ENCODE assay signal across 18 cellular contexts in genomic region chr14:95513261-95513660, GRCh38. TPM values are rescaled to one million over a fixed set of nuclear protein-coding genes. Genes with fewer than 3 reads are reported as not detected.
A peak's percentile ranks its signal among the peaks of the same experiment; 100 is the strongest.
DNase-seq lines count a peak whose midpoint lies in the region; ATAC-seq and TF ChIP-seq lines count a peak whose summit lies in the region.
"Had no signal": no experiment of that assay in that cellular context is flagged by ENCODE, and none has a peak within 500 bp of the region (broad histone marks: within the 10 kb centered on the region; RNA-seq: fewer than 3 reads in every experiment).

No MANE protein-coding gene starts in this region.

- peak overlapping the region; percentile 84 for H3K27ac Mint-ChIP-seq in CD4-positive, alpha-beta T cell
- H3K27ac Mint-ChIP-seq in activated B cell treated with CpG ODN at 0.5 μM for 24 hours, result peak overlapping the region; percentile 51
- H3K27ac Mint-ChIP-seq in naive thymus-derived CD4-positive, alpha-beta T cell, result peak overlapping the region in 6 of 9 donors; percentile 0 to 70 (median 15)
- H3K27ac Mint-ChIP-seq: activated T-cell treated with anti-CD3 and anti-CD28 coated beads, Interleukin-2, amount 50 U/mL, for 72 hours had no signal

- peak overlapping the region in 9 of 11 experiments; percentile 26 to 98 (median 84); a peak in 16 of 22 replicates for H3K27ac ChIP-seq in BLaER1 treated with 17β-estradiol and CSF1 and Interleukin-3, amounts not matched to agents 10 nM and 100 nM
- no peak overlapping the region for H3K27ac ChIP-seq in CD4-positive, alpha-beta T cell (ENCODE audit: low read depth, low read length)
- peak overlapping the region; percentile 31 for H3K27ac ChIP-seq in naive thymus-derived CD4-positive, alpha-beta T cell (ENCODE audit: low read depth, low read length)
- H3K27ac ChIP-seq: GM23248, parathyroid adenoma, SK-N-MC had no signal

- H3K4me3 ChIP-seq in BLaER1 treated with 17β-estradiol and CSF1 and Interleukin-3, amounts not matched to agents 10 nM and 100 nM, result peak overlapping the region in 8 of 10 experiments; percentile 39 to 84 (median 74); a peak in 15 of 20 replicates
- H3K4me3 ChIP-seq in naive thymus-derived CD4-positive, alpha-beta T cell (ENCODE audit: low read length), result no peak overlapping the region
- H3K4me3 ChIP-seq: GM23248, SK-N-MC had no signal

- no peaks in the 10 kb centered on the region for H3K9me3 Mint-ChIP-seq in CD4-positive, alpha-beta T cell
- H3K9me3 Mint-ChIP-seq in activated B cell treated with CpG ODN at 0.5 μM for 24 hours, result no peaks in the 10 kb centered on the region
- H3K9me3 Mint-ChIP-seq in naive thymus-derived CD4-positive, alpha-beta T cell, result peaks cover 0 to 1% (median 0%) of the 10 kb centered on the region in 11 donors
- H3K9me3 Mint-ChIP-seq: activated T-cell treated with anti-CD3 and anti-CD28 coated beads, Interleukin-2, amount 50 U/mL, for 72 hours had no signal

- peak overlapping the region; percentile 94 to 100 (median 100) for H3K4me2 ChIP-seq in BLaER1 treated with 17β-estradiol and CSF1 and Interleukin-3, amounts not matched to agents 10 nM and 100 nM

- peaks cover 0 to 46% (median 28%) of the 10 kb centered on the region in 11 experiments; a peak in 13 of 22 replicates for H3K36me3 ChIP-seq in BLaER1 treated with 17β-estradiol and CSF1 and Interleukin-3, amounts not matched to agents 10 nM and 100 nM
- peaks cover 0 to 14% (median 0%) of the 10 kb centered on the region in 3 experiments for H3K36me3 ChIP-seq in naive thymus-derived CD4-positive, alpha-beta T cell (ENCODE audit: control insufficient read depth in 2 of 3, insufficient read depth in 3 of 3, low read length in 3 of 3)

- DNase-seq in CD4-positive, alpha-beta T cell, result no peak
- DNase-seq in activated B cell treated with CpG ODN at 0.5 μM for 24 hours, result no peak
- no peak for DNase-seq in naive thymus-derived CD4-positive, alpha-beta T cell
- no peak for DNase-seq in DMS114 treated with DMSO at 0.1 percent for 48 hours (lab: John Stamatoyannopoulos, UW; ENCODE audit: unreplicated experiment)
- DNase-seq in RKO (ENCODE audit: low spot score), result no peak
- DNase-seq: activated CD4-positive, alpha-beta T cell treated with anti-CD3 and anti-CD28 coated beads, Interleukin-2, amount 50 U/mL, for 48 hours; activated T-cell treated with anti-CD3 and anti-CD28 coated beads, Interleukin-2, amount 50 U/mL, for 72 hours; amygdala; central memory CD4-positive, alpha-beta T cell; DMS153; GM23248; NCI-H82; stimulated activated CD4-positive, alpha-beta T cell treated with anti-CD3 and anti-CD28 coated beads, Interleukin-1b, Interleukin-23, amount 100 ng/mL, for 48 hours had no signal

- H3K9me3 ChIP-seq in BLaER1 treated with 17β-estradiol and CSF1 and Interleukin-3, amounts not matched to agents 10 nM and 100 nM (replicated peaks in 1 of 11), result no peaks in the 10 kb centered on the region
- no peaks in the 10 kb centered on the region for H3K9me3 ChIP-seq in CD4-positive, alpha-beta T cell (ENCODE audit: control insufficient read depth, low read length)
- no peaks in the 10 kb centered on the region for H3K9me3 ChIP-seq in naive thymus-derived CD4-positive, alpha-beta T cell (ENCODE audit: control insufficient read depth in 2 of 3, low read length in 3 of 3)

- H3K27me3 ChIP-seq in BLaER1 treated with 17β-estradiol and CSF1 and Interleukin-3, amounts not matched to agents 10 nM and 100 nM, result no peaks in the 10 kb centered on the region
- no peaks in the 10 kb centered on the region for H3K27me3 ChIP-seq in CD4-positive, alpha-beta T cell (ENCODE audit: control insufficient read depth, insufficient read depth, low read length)
- no peaks in the 10 kb centered on the region for H3K27me3 ChIP-seq in naive thymus-derived CD4-positive, alpha-beta T cell (ENCODE audit: control insufficient read depth in 2 of 2, insufficient read depth in 2 of 2, low read length in 2 of 2)

- H3K9ac ChIP-seq in BLaER1 treated with 17β-estradiol and CSF1 and Interleukin-3, amounts not matched to agents 10 nM and 100 nM, result peak overlapping the region in 9 of 11 experiments; percentile 18 to 92 (median 87); a peak in 17 of 22 replicates
- H3K9ac ChIP-seq: GM23248, parathyroid adenoma had no signal

- H3K4me3 Mint-ChIP-seq in CD4-positive, alpha-beta T cell, result peak overlapping the region; percentile 49
- peak overlapping the region; percentile 37 for H3K4me3 Mint-ChIP-seq in activated B cell treated with CpG ODN at 0.5 μM for 24 hours
- H3K4me3 Mint-ChIP-seq in naive thymus-derived CD4-positive, alpha-beta T cell, result peak overlapping the region in 8 of 10 donors; percentile 1 to 16 (median 8)

- H3K4me1 ChIP-seq in BLaER1 treated with 17β-estradiol and CSF1 and Interleukin-3, amounts not matched to agents 10 nM and 100 nM, result peaks cover 77 to 92% (median 88%) of the 10 kb centered on the region in 10 experiments
- peaks cover 35 to 38% of the 10 kb centered on the region in 2 donors for H3K4me1 ChIP-seq in naive thymus-derived CD4-positive, alpha-beta T cell (ENCODE audit: control insufficient read depth in 2 of 2, insufficient read depth in 2 of 2, low read length in 2 of 2)

- TF ChIP-seq CTCF in CD4-positive, alpha-beta T cell (IDR thresholded peaks at IDR 0.05), result no peak
- no peak for TF ChIP-seq CTCF in activated B cell treated with CpG ODN at 0.5 μM for 24 hours (IDR thresholded peaks at IDR 0.05)

- H3K36me3 Mint-ChIP-seq in CD4-positive, alpha-beta T cell (ENCODE audit: low read depth), result peaks cover 24% of the 10 kb centered on the region
- peaks cover 47% of the 10 kb centered on the region for H3K36me3 Mint-ChIP-seq in activated B cell treated with CpG ODN at 0.5 μM for 24 hours (ENCODE audit: low read depth)
- peaks cover 6 to 14% (median 12%) of the 10 kb centered on the region in 5 donors for H3K36me3 Mint-ChIP-seq in naive thymus-derived CD4-positive, alpha-beta T cell

- no peaks in the 10 kb centered on the region for H3K27me3 Mint-ChIP-seq in CD4-positive, alpha-beta T cell
- no peaks in the 10 kb centered on the region for H3K27me3 Mint-ChIP-seq in activated B cell treated with CpG ODN at 0.5 μM for 24 hours
- H3K27me3 Mint-ChIP-seq in naive thymus-derived CD4-positive, alpha-beta T cell, result no peaks in the 10 kb centered on the region

- peaks cover 7 to 70% (median 39%) of the 10 kb centered on the region in 11 experiments; a peak in 17 of 22 replicates for H4K20me1 ChIP-seq in BLaER1 treated with 17β-estradiol and CSF1 and Interleukin-3, amounts not matched to agents 10 nM and 100 nM

- intact Hi-C loops in CD4-positive, alpha-beta T cell (cut with DNase I, micrococcal nuclease), result no loop called here
- intact Hi-C loops in activated B cell treated with CpG ODN at 0.5 μM for 24 hours (cut with micrococcal nuclease), result no loop called here
- intact Hi-C loops in naive thymus-derived CD4-positive, alpha-beta T cell (cut with micrococcal nuclease), result no loop called here

- H3K4me1 Mint-ChIP-seq in CD4-positive, alpha-beta T cell (ENCODE audit: low read depth), result peaks cover 69% of the 10 kb centered on the region
- peaks cover 79% of the 10 kb centered on the region for H3K4me1 Mint-ChIP-seq in activated B cell treated with CpG ODN at 0.5 μM for 24 hours
- peaks cover 55 to 77% (median 67%) of the 10 kb centered on the region in 7 donors for H3K4me1 Mint-ChIP-seq in naive thymus-derived CD4-positive, alpha-beta T cell

- POLR2A ChIA-PET in CD4-positive, alpha-beta T cell (lab: Charles Lee), result interaction anchor here (1.1 to 1.2 kb wide), 2 partner anchors 10 to 49 kb away, joined by 4 read pairs; no protein-coding TSS in a partner anchor
- POLR2A ChIA-PET in activated B cell treated with CpG ODN at 0.5 μM for 24 hours (lab: Charles Lee), result interaction anchor here (0.8 to 8.2 kb wide), 5 partner anchors 10 to 49 kb away, joined by 3 to 113 read pairs (median 4); partner anchors contain the start of gene GLRX5
- POLR2A ChIA-PET in naive thymus-derived CD4-positive, alpha-beta T cell (lab: Charles Lee), result interaction anchor here (3.4 to 17.2 kb wide), 2 partner anchors 11 to 52 kb away, joined by 22 to 255 read pairs; no protein-coding TSS in a partner anchor

- CTCF ChIA-PET in CD4-positive, alpha-beta T cell (lab: Charles Lee), result interaction anchor here (0.7 to 1.2 kb wide), 5 partner anchors 10 to 71 kb away, joined by 3 to 5 read pairs (median 3); no protein-coding TSS in a partner anchor
- CTCF ChIA-PET in activated B cell treated with CpG ODN at 0.5 μM for 24 hours (lab: Charles Lee), result interaction anchor here (4.9 kb wide), 1 partner anchor 14 kb away, joined by 27 read pairs; no protein-coding TSS in a partner anchor
- CTCF ChIA-PET in naive thymus-derived CD4-positive, alpha-beta T cell (lab: Charles Lee), result interaction anchor here (1.1 to 2.3 kb wide), 2 partner anchors 69 to 71 kb away, joined by 3 to 8 read pairs; no protein-coding TSS in a partner anchor

- no peak for ATAC-seq in CD4-positive, alpha-beta T cell (ENCODE audit: poor library complexity)
- no peak for ATAC-seq in activated B cell treated with CpG ODN at 0.5 μM for 24 hours (ENCODE audit: low read depth)
- ATAC-seq in naive thymus-derived CD4-positive, alpha-beta T cell, result no peak
- no peak for ATAC-seq in GM19455 (IDR thresholded peaks at IDR 0.05; ENCODE audit: unreplicated experiment)
- ATAC-seq: activated T-cell treated with anti-CD3 and anti-CD28 coated beads, Interleukin-2, amount 50 U/mL, for 72 hours; esophagus mucosa had no signal

RNA-seq across cellular contexts. Expression of gene SYNE3, which starts 3.2 kb away (rescaled TPM):
- 10 to 100 TPM; 29.4 to 31.4 TPM for total RNA-seq in CD4-positive, alpha-beta T cell
- 95.6 and 104 TPM in 2 replicates for total RNA-seq in activated B cell treated with CpG ODN at 0.5 μM for 24 hours
- total RNA-seq in naive thymus-derived CD4-positive, alpha-beta T cell, result 10 to 100 TPM; 46.7 to 83.9 (median 52.5) TPM
- 1 to 10 TPM; 6.8 to 7.0 TPM for polyA plus RNA-seq in naive thymus-derived CD4-positive, alpha-beta T cell

RNA-seq across cellular contexts. Expression of gene GLRX5, which starts 21.6 kb away (rescaled TPM):
- 10 to 100 TPM; 11.3 to 11.9 TPM for total RNA-seq in CD4-positive, alpha-beta T cell
- total RNA-seq in activated B cell treated with CpG ODN at 0.5 μM for 24 hours, result 20.5 and 22.4 TPM in 2 replicates
- 10 to 100 TPM; 12.3 to 31.6 (median 19.8) TPM for total RNA-seq in naive thymus-derived CD4-positive, alpha-beta T cell
- 10 to 100 TPM; 55.2 to 56.9 TPM for polyA plus RNA-seq in naive thymus-derived CD4-positive, alpha-beta T cell

Comparison
In these comparisons a context has a peak if more than half of its experiments do, and no peak if none do; other contexts are left out.
1. H3K27ac Mint-ChIP-seq: peak in every context shown above with its lines; median percentile 84 in CD4-positive, alpha-beta T cell; 51 in activated B cell treated with CpG ODN at 0.5 μM for 24 hours; 15 in naive thymus-derived CD4-positive, alpha-beta T cell.